Comparison of ENCODE assay signal across 21 cellular contexts in genomic region chr4:185213341-185213740, GRCh38. TPM values are rescaled to one million over a fixed set of nuclear protein-coding genes. Genes with fewer than 3 reads are reported as not detected.
A peak's percentile ranks its signal among the peaks of the same experiment; 100 is the strongest.
DNase-seq lines count a peak whose midpoint lies in the region; ATAC-seq and TF ChIP-seq lines count a peak whose summit lies in the region.
"Had no signal": no experiment of that assay in that cellular context is flagged by ENCODE, and none has a peak within 500 bp of the region (broad histone marks: within the 10 kb centered on the region; RNA-seq: fewer than 3 reads in every experiment).

No MANE protein-coding gene starts in this region.

- H3K4me3 ChIP-seq in GM12875 (ENCODE audit: low read depth, low read length) (peak overlapping the region; percentile 88), HAP-1 (no peak overlapping the region)
- H3K4me3 ChIP-seq: lung, psoas muscle had no signal

- no peaks in the 10 kb centered on the region for H3K36me3 ChIP-seq in HAP-1 (replicated peaks)
- H3K36me3 ChIP-seq: neutrophil had no signal

- peaks cover 5% of the 10 kb centered on the region for H3K36me3 Mint-ChIP-seq in brain
- no peaks in the 10 kb centered on the region for H3K36me3 Mint-ChIP-seq in stimulated activated memory B cell treated with anti-CD40 and anti-IgM and Interleukin-4, amounts not matched to agents 10 μg/mL and 1 μg/mL and 100 μg/mL, for 72 hours
- H3K36me3 Mint-ChIP-seq: activated naive CD4-positive, alpha-beta T cell treated with anti-CD3 and anti-CD28 coated beads, Interleukin-2, amount 50 U/mL, for 24 hours; type B pancreatic cell had no signal

- TF ChIP-seq CTCF in GM12875 (IDR thresholded peaks at IDR 0.05; ENCODE audit: borderline replicate concordance, insufficient read depth, low read depth, low read length) (no peak), brain (conservative IDR thresholded peaks at IDR 0.05) (no peak)

- DNase-seq in iPS-NIHi11 (ENCODE audit: low spot score) = no peak
- no peak for DNase-seq in globus pallidus (ENCODE audit: low spot score)
- no peak for DNase-seq in SW480 (ENCODE audit: low spot score)
- no peak for DNase-seq in HAP-1 (ENCODE audit: low spot score in 2 of 2)
- DNase-seq: activated CD4-positive, alpha-beta T cell treated with anti-CD3 and anti-CD28 coated beads, Interleukin-2, amount 50 U/mL, for 4 hours; activated CD8-positive, alpha-beta memory T cell treated with anti-CD3 and anti-CD28 coated beads, Interleukin-2, amount 50 U/mL, for 4 hours; dermis blood vessel endothelial cell; NCI-H1092; NCI-H1930; NCI-H69; psoas muscle; SK-N-SH had no signal

- H3K27me3 ChIP-seq in HAP-1 (ENCODE audit: low read depth) = no peaks in the 10 kb centered on the region

- H3K9me3 ChIP-seq in HAP-1 = no peaks in the 10 kb centered on the region
- H3K9me3 ChIP-seq: neutrophil, psoas muscle, SK-N-SH had no signal

- peak overlapping the region in 1 of 5 experiments; percentile 28 for H3K27ac Mint-ChIP-seq in brain
- peak overlapping the region; percentile 81 for H3K27ac Mint-ChIP-seq in stimulated activated memory B cell treated with anti-CD40 and anti-IgM and Interleukin-4, amounts not matched to agents 10 μg/mL and 1 μg/mL and 100 μg/mL, for 72 hours
- H3K27ac Mint-ChIP-seq: activated naive CD4-positive, alpha-beta T cell treated with anti-CD3 and anti-CD28 coated beads, Interleukin-2, amount 50 U/mL, for 24 hours; T-helper 2 cell treated with Interferon-gamma antibody and Interleukin-4, amounts not matched to agents 5 μg/mL and 100 μg/mL, for 36 hours; type B pancreatic cell had no signal

- peaks cover 53% of the 10 kb centered on the region for H3K4me1 Mint-ChIP-seq in brain
- H3K4me1 Mint-ChIP-seq in stimulated activated memory B cell treated with anti-CD40 and anti-IgM and Interleukin-4, amounts not matched to agents 10 μg/mL and 1 μg/mL and 100 μg/mL, for 72 hours = peaks cover 74% of the 10 kb centered on the region

- H3K4me1 ChIP-seq in HAP-1 = peaks cover 20% of the 10 kb centered on the region

- H3K4me3 Mint-ChIP-seq in brain = peak overlapping the region in 3 of 5 experiments; percentile 14 to 32 (median 20)
- H3K4me3 Mint-ChIP-seq in stimulated activated memory B cell treated with anti-CD40 and anti-IgM and Interleukin-4, amounts not matched to agents 10 μg/mL and 1 μg/mL and 100 μg/mL, for 72 hours = peak overlapping the region; percentile 40
- H3K4me3 Mint-ChIP-seq: T-helper 2 cell treated with Interferon-gamma antibody and Interleukin-4, amounts not matched to agents 5 μg/mL and 100 μg/mL, for 36 hours; type B pancreatic cell had no signal

- ATAC-seq in GM21529 (IDR thresholded peaks at IDR 0.05; ENCODE audit: unreplicated experiment) = peak; percentile 0
- ATAC-seq in stimulated activated memory B cell treated with anti-CD40 and anti-IgM and Interleukin-4, amounts not matched to agents 10 μg/mL and 1 μg/mL and 100 μg/mL, for 72 hours = no peak
- ATAC-seq: psoas muscle had no signal

- peaks cover 11% of the 10 kb centered on the region for H3K27me3 Mint-ChIP-seq in brain
- H3K27me3 Mint-ChIP-seq in stimulated activated memory B cell treated with anti-CD40 and anti-IgM and Interleukin-4, amounts not matched to agents 10 μg/mL and 1 μg/mL and 100 μg/mL, for 72 hours = no peaks in the 10 kb centered on the region
- H3K27me3 Mint-ChIP-seq: activated naive CD4-positive, alpha-beta T cell treated with anti-CD3 and anti-CD28 coated beads, Interleukin-2, amount 50 U/mL, for 24 hours had no signal

- in situ Hi-C loops in HAP-1 (cut with MboI; ENCODE audit: low sequenced_read_pairs) = no loop called here

- H3K9me3 Mint-ChIP-seq in brain = no peaks in the 10 kb centered on the region
- H3K9me3 Mint-ChIP-seq in stimulated activated memory B cell treated with anti-CD40 and anti-IgM and Interleukin-4, amounts not matched to agents 10 μg/mL and 1 μg/mL and 100 μg/mL, for 72 hours = no peaks in the 10 kb centered on the region
- H3K9me3 Mint-ChIP-seq: activated naive CD4-positive, alpha-beta T cell treated with anti-CD3 and anti-CD28 coated beads, Interleukin-2, amount 50 U/mL, for 24 hours; T-helper 2 cell treated with Interferon-gamma antibody and Interleukin-4, amounts not matched to agents 5 μg/mL and 100 μg/mL, for 36 hours; type B pancreatic cell had no signal

RNA-seq across cellular contexts. Expression of gene SNX25, which starts 3.9 kb away (rescaled TPM):
- polyA plus RNA-seq in brain (ENCODE audit: insufficient read depth, low read depth, low replicate concordance) = 2.2 TPM

RNA-seq across cellular contexts. Expression of gene CFAP97, which starts 9.5 kb away (rescaled TPM):
- polyA plus RNA-seq in brain (ENCODE audit: insufficient read depth, low read depth, low replicate concordance) = 6.2 TPM
